Comparison of ENCODE assay signal across 1 cellular context in genomic region chr5:65702036-65702435, GRCh38.
A peak's percentile ranks its signal among the peaks of the same experiment; 100 is the strongest.
TF ChIP-seq lines count a peak whose summit lies in the region.

No MANE protein-coding gene starts in this region.

TF ChIP-seq in HepG2, 621 proteins besides CTCF, POLR2A, EP300 and RAD21 (continued from another document and continues in another):
- TF ChIP-seq, protein P1, sequence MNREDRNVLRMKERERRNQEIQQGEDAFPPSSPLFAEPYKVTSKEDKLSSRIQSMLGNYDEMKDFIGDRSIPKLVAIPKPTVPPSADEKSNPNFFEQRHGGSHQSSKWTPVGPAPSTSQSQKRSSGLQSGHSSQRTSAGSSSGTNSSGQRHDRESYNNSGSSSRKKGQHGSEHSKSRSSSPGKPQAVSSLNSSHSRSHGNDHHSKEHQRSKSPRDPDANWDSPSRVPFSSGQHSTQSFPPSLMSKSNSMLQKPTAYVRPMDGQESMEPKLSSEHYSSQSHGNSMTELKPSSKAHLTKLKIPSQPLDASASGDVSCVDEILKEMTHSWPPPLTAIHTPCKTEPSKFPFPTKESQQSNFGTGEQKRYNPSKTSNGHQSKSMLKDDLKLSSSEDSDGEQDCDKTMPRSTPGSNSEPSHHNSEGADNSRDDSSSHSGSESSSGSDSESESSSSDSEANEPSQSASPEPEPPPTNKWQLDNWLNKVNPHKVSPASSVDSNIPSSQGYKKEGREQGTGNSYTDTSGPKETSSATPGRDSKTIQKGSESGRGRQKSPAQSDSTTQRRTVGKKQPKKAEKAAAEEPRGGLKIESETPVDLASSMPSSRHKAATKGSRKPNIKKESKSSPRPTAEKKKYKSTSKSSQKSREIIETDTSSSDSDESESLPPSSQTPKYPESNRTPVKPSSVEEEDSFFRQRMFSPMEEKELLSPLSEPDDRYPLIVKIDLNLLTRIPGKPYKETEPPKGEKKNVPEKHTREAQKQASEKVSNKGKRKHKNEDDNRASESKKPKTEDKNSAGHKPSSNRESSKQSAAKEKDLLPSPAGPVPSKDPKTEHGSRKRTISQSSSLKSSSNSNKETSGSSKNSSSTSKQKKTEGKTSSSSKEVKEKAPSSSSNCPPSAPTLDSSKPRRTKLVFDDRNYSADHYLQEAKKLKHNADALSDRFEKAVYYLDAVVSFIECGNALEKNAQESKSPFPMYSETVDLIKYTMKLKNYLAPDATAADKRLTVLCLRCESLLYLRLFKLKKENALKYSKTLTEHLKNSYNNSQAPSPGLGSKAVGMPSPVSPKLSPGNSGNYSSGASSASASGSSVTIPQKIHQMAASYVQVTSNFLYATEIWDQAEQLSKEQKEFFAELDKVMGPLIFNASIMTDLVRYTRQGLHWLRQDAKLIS (CRISPR knock-in tag; IDR thresholded peaks at IDR 0.05): no peak
- TF ChIP-seq, protein P2, sequence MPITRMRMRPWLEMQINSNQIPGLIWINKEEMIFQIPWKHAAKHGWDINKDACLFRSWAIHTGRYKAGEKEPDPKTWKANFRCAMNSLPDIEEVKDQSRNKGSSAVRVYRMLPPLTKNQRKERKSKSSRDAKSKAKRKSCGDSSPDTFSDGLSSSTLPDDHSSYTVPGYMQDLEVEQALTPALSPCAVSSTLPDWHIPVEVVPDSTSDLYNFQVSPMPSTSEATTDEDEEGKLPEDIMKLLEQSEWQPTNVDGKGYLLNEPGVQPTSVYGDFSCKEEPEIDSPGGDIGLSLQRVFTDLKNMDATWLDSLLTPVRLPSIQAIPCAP (CRISPR knock-in tag; IDR thresholded peaks at IDR 0.05; ENCODE audit: low read depth): no peak
- TF ChIP-seq NCOR1 (IDR thresholded peaks at IDR 0.05; ENCODE audit: borderline replicate concordance, low read length) (0 out of 2 replicates have a peak, but pooled peaks have one; percentile 39), SOX13 (IDR thresholded peaks at IDR 0.05) (no peak), SOX13 (CRISPR knock-in tag; conservative IDR thresholded peaks at IDR 0.05 in 1 of 2, IDR thresholded peaks at IDR 0.05 in 1 of 2) (no peak), GTF3A (CRISPR knock-in tag; conservative IDR thresholded peaks at IDR 0.05) (no peak), ARID5B (CRISPR knock-in tag; IDR thresholded peaks at IDR 0.05) (peak; percentile 46; the same call in 1 of the 2 replicates), ZNF496 (CRISPR knock-in tag; IDR thresholded peaks at IDR 0.05; ENCODE audit: insufficient replicate concordance) (no peak), ELF3 (CRISPR knock-in tag; IDR thresholded peaks at IDR 0.05) (0 out of 2 replicates have a peak, but pooled peaks have one; percentile 26), ZNF512 (CRISPR knock-in tag; IDR thresholded peaks at IDR 0.05) (no peak), YEATS4 (CRISPR knock-in tag; IDR thresholded peaks at IDR 0.05; ENCODE audit: borderline replicate concordance) (no peak), ZMYM4 (CRISPR knock-in tag; IDR thresholded peaks at IDR 0.05) (0 out of 2 replicates have a peak, but pooled peaks have one; percentile 41), NFE2L2 (IDR thresholded peaks at IDR 0.05; ENCODE audit: low read length) (no peak), ZNF792 (CRISPR knock-in tag; IDR thresholded peaks at IDR 0.05) (no peak), PRMT3 (CRISPR knock-in tag; IDR thresholded peaks at IDR 0.05; ENCODE audit: borderline replicate concordance, low read depth) (no peak), U2AF1 (optimal IDR thresholded peaks at IDR 0.05; ENCODE audit: low read depth, low read length) (no peak), ZNF276 (CRISPR knock-in tag; IDR thresholded peaks at IDR 0.05; ENCODE audit: low read depth) (no peak), PAXIP1 (CRISPR knock-in tag; conservative IDR thresholded peaks at IDR 0.05) (peak; percentile 62; the same call in 1 of the 2 replicates), HOMEZ (CRISPR knock-in tag; IDR thresholded peaks at IDR 0.05; ENCODE audit: low read depth) (peak; percentile 96), POLR2G (IDR thresholded peaks at IDR 0.05; ENCODE audit: low read depth, low read length) (no peak), ATF7-NPFF (CRISPR knock-in tag; IDR thresholded peaks at IDR 0.05; ENCODE audit: low read depth) (no peak), ZIK1 (CRISPR knock-in tag; IDR thresholded peaks at IDR 0.05; ENCODE audit: borderline replicate concordance, low read depth) (no peak), SNAPC2 (CRISPR knock-in tag; IDR thresholded peaks at IDR 0.05) (no peak), PRDM10 (CRISPR knock-in tag; IDR thresholded peaks at IDR 0.05; ENCODE audit: low read depth) (no peak), ZNF317 (CRISPR knock-in tag; IDR thresholded peaks at IDR 0.05) (no peak), MTA1 (CRISPR knock-in tag; IDR thresholded peaks at IDR 0.05; ENCODE audit: borderline replicate concordance) (no peak), ZNF557 (CRISPR knock-in tag; IDR thresholded peaks at IDR 0.05) (no peak), HNF4A (CRISPR knock-in tag; IDR thresholded peaks at IDR 0.05) (peak; percentile 83), PPARG (CRISPR knock-in tag; conservative IDR thresholded peaks at IDR 0.05) (no peak), ZFP36 (IDR thresholded peaks at IDR 0.05; ENCODE audit: borderline replicate concordance, low read depth, low read length, partially characterized antibody) (no peak), ZNF550 (CRISPR knock-in tag; IDR thresholded peaks at IDR 0.05; ENCODE audit: borderline replicate concordance) (no peak)
- TF ChIP-seq, protein P3, sequence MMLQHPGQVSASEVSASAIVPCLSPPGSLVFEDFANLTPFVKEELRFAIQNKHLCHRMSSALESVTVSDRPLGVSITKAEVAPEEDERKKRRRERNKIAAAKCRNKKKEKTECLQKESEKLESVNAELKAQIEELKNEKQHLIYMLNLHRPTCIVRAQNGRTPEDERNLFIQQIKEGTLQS (CRISPR knock-in tag; IDR thresholded peaks at IDR 0.05): no peak
- TF ChIP-seq, protein P4, sequence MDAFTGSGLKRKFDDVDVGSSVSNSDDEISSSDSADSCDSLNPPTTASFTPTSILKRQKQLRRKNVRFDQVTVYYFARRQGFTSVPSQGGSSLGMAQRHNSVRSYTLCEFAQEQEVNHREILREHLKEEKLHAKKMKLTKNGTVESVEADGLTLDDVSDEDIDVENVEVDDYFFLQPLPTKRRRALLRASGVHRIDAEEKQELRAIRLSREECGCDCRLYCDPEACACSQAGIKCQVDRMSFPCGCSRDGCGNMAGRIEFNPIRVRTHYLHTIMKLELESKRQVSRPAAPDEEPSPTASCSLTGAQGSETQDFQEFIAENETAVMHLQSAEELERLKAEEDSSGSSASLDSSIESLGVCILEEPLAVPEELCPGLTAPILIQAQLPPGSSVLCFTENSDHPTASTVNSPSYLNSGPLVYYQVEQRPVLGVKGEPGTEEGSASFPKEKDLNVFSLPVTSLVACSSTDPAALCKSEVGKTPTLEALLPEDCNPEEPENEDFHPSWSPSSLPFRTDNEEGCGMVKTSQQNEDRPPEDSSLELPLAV (CRISPR knock-in tag; conservative IDR thresholded peaks at IDR 0.05; ENCODE audit: low read depth): no peak
